17 cellular contexts compared by ENCODE assay signal in the genomic region with DNA sequence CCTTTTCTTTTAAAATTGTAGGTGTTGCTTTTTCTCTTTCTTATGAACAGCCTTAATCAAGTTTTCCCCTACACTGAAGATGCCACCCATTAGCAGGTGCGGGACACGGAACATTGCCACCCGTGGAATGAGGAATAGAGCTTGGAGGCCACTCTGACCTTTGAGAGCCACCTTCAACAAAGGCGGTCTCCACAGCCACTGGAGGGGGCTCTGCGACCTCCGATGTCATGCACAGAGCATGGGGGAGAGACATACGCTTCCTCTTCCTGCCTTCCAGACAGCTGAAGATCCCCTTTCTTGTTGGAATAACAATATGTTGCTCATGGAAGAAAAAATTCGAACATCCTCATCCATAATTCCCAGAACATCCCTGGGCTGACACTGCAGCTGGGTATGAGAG. TPM values are rescaled to one million over a fixed set of nuclear protein-coding genes. Genes with fewer than 3 reads are reported as not detected.
DNase-seq lines count a peak whose midpoint lies in the region; FAIRE-seq and TF ChIP-seq lines count a peak whose summit lies in the region.
"Had no signal": no experiment of that assay in that cellular context is flagged by ENCODE, and none has a peak within 500 bp of the region (broad histone marks: within the 10 kb centered on the region; RNA-seq: fewer than 3 reads in every experiment).

No MANE protein-coding gene starts in this region.

- FAIRE-seq in H1 (lab: Jason Lieb, UNC) = no peak
- FAIRE-seq: GM18507 had no signal

- no peak overlapping the region for H2AFZ ChIP-seq in H9 (ENCODE audit: low read length)
- H2AFZ ChIP-seq in H1 (ENCODE audit: low read length) = no peak overlapping the region
- no peak overlapping the region for H2AFZ ChIP-seq in neural progenitor cell (replicated peaks)

- H3K79me2 ChIP-seq in H9 (ENCODE audit: insufficient read depth, low read length) (no peaks in the 10 kb centered on the region), H1 (ENCODE audit: control insufficient read depth in 1 of 2, insufficient read depth in 2 of 2, low read length in 2 of 2) (peaks cover 0 to 3% of the 10 kb centered on the region in 2 experiments; a peak in 1 of 4 replicates), neural progenitor cell (ENCODE audit: low read depth) (no peaks in the 10 kb centered on the region)

- H3K4me1 ChIP-seq in H9 (ENCODE audit: insufficient read depth, low read length) (no peaks in the 10 kb centered on the region), H1 (replicated peaks in 1 of 4; ENCODE audit: control insufficient read depth in 3 of 4, insufficient read depth in 4 of 4, low read length in 3 of 4) (no peaks in the 10 kb centered on the region), neural progenitor cell (no peaks in the 10 kb centered on the region)
- H3K4me1 ChIP-seq: BLaER1, Caco-2, HAP-1 had no signal

- H3K36me3 ChIP-seq in H1 (ENCODE audit: control insufficient read depth in 2 of 4, insufficient read depth in 4 of 4, low read length in 3 of 4) (no peaks in the 10 kb centered on the region), neural progenitor cell (no peaks in the 10 kb centered on the region)
- H3K36me3 ChIP-seq: BLaER1, HAP-1 had no signal

- H3K4me1 Mint-ChIP-seq in H9 (no peaks in the 10 kb centered on the region), neural progenitor cell (no peaks in the 10 kb centered on the region)
- H3K4me1 Mint-ChIP-seq in activated CD4-positive, alpha-beta T cell treated with anti-CD3 and anti-CD28 coated beads, Interleukin-2, amount 10 ng/mL, durations not matched to agents 7 days and 5 days = no peaks in the 10 kb centered on the region
- H3K4me1 Mint-ChIP-seq: CD8-positive, alpha-beta memory T cell had no signal

- H4K20me1 ChIP-seq in H9 (ENCODE audit: control insufficient read depth, insufficient read depth, insufficient read length) (no peaks in the 10 kb centered on the region), H1 (replicated peaks in 1 of 2; ENCODE audit: control insufficient read depth in 1 of 2, insufficient read depth in 2 of 2, low read length in 2 of 2) (peaks cover 0 to 5% of the 10 kb centered on the region in 2 experiments), neural progenitor cell (ENCODE audit: low read depth) (no peaks in the 10 kb centered on the region)

- H3K9me3 ChIP-seq in H9 (ENCODE audit: control insufficient read depth, low read depth, low read length) (no peaks in the 10 kb centered on the region), H1 (ENCODE audit: insufficient read depth in 2 of 2, low read depth in 1 of 2, low read length in 1 of 2) (peaks cover 1 to 11% of the 10 kb centered on the region in 2 experiments; a peak in 3 of 4 replicates), neural progenitor cell (ENCODE audit: low read depth) (no peaks in the 10 kb centered on the region)
- H3K9me3 ChIP-seq: HAP-1 had no signal

- H3K9me3 Mint-ChIP-seq in H9 = peaks cover 11 to 15% of the 10 kb centered on the region in 2 experiments
- peaks cover 13% of the 10 kb centered on the region for H3K9me3 Mint-ChIP-seq in neural progenitor cell
- peaks cover 23% of the 10 kb centered on the region for H3K9me3 Mint-ChIP-seq in activated CD4-positive, alpha-beta T cell treated with anti-CD3 and anti-CD28 coated beads, Interleukin-2, amount 10 ng/mL, durations not matched to agents 7 days and 5 days

- H3F3A ChIP-seq in neural progenitor cell (ENCODE audit: low read depth) = peaks cover 7% of the 10 kb centered on the region

- H3K14ac ChIP-seq in H9 (ENCODE audit: insufficient read depth, low read length) = no peak overlapping the region
- H3K14ac ChIP-seq in H1 (ENCODE audit: insufficient read length) = no peak overlapping the region

- H4K91ac ChIP-seq in H9 (ENCODE audit: insufficient read length, low read depth, low read length) (no peak overlapping the region), H1 (replicated peaks; ENCODE audit: insufficient read length, low read length) (no peak overlapping the region)

- no peak overlapping the region for H2AK5ac ChIP-seq in H9 (ENCODE audit: insufficient read length, low read length)
- H2AK5ac ChIP-seq in H1 (ENCODE audit: low read depth, low read length) = no peak overlapping the region

- TF ChIP-seq CTCF in H9 (conservative IDR thresholded peaks at IDR 0.05) (peak; percentile 43; the same call in 2 of the 3 replicates), H1 (IDR thresholded peaks at IDR 0.05; ENCODE audit: control extremely low read depth in 1 of 3, insufficient read depth in 1 of 3, low read depth in 1 of 3, low read length in 3 of 3) (peak; percentile 18 to 47 (median 38); a peak in 2 of 4 replicates), neural progenitor cell (IDR thresholded peaks at IDR 0.05) (peak; percentile 32)

- no peak overlapping the region for H3K23ac ChIP-seq in H9 (ENCODE audit: insufficient read length, low read depth, low read length)
- no peak overlapping the region for H3K23ac ChIP-seq in H1 (ENCODE audit: insufficient read length)

- H3K56ac ChIP-seq in H9 (ENCODE audit: insufficient read length, low read depth, low read length) (no peak overlapping the region), H1 (replicated peaks; ENCODE audit: insufficient read length, low read depth, low read length) (no peak overlapping the region)

- H3K36me3 Mint-ChIP-seq in H9 (ENCODE audit: insufficient read depth in 1 of 3, low read depth in 3 of 3) = peaks cover 8 to 12% (median 9%) of the 10 kb centered on the region in 3 experiments
- H3K36me3 Mint-ChIP-seq in neural progenitor cell = peaks cover 3% of the 10 kb centered on the region
- H3K36me3 Mint-ChIP-seq in activated CD4-positive, alpha-beta T cell treated with anti-CD3 and anti-CD28 coated beads, Interleukin-2, amount 10 ng/mL, durations not matched to agents 7 days and 5 days (ENCODE audit: low read depth) = no peaks in the 10 kb centered on the region
- H3K36me3 Mint-ChIP-seq: CD8-positive, alpha-beta memory T cell had no signal

- H2BK20ac ChIP-seq in H9 (ENCODE audit: low read depth, low read length, poor library complexity, severe bottlenecking) (no peak overlapping the region), H1 (ENCODE audit: low read length) (no peak overlapping the region)

- H3K27ac Mint-ChIP-seq in H9 (no peak overlapping the region), neural progenitor cell (no peak overlapping the region)
- H3K27ac Mint-ChIP-seq in activated CD4-positive, alpha-beta T cell treated with anti-CD3 and anti-CD28 coated beads, Interleukin-2, amount 10 ng/mL, durations not matched to agents 7 days and 5 days = no peak overlapping the region
- H3K27ac Mint-ChIP-seq: CD8-positive, alpha-beta memory T cell had no signal

- H3K9ac ChIP-seq in H9 (ENCODE audit: extremely low read depth, insufficient read length, low read length) = no peak overlapping the region
- no peak overlapping the region for H3K9ac ChIP-seq in H1 (replicated peaks in 1 of 4; ENCODE audit: extremely low read depth in 1 of 4, low read depth in 3 of 4, low read length in 3 of 4)
- no peak overlapping the region for H3K9ac ChIP-seq in neural progenitor cell
- H3K9ac ChIP-seq: BLaER1 had no signal

- H3K4me3 ChIP-seq in H1 (ENCODE audit: extremely low read depth in 1 of 4, insufficient read depth in 2 of 4, low read depth in 3 of 4, low read length in 4 of 4) (no peak overlapping the region), neural progenitor cell (no peak overlapping the region)
- H3K4me3 ChIP-seq: BLaER1, HAP-1 had no signal

- no peak overlapping the region for H3K4me3 Mint-ChIP-seq in H9
- H3K4me3 Mint-ChIP-seq in neural progenitor cell = no peak overlapping the region
- H3K4me3 Mint-ChIP-seq in activated CD4-positive, alpha-beta T cell treated with anti-CD3 and anti-CD28 coated beads, Interleukin-2, amount 10 ng/mL, durations not matched to agents 7 days and 5 days = no peak overlapping the region
- H3K4me3 Mint-ChIP-seq: CD8-positive, alpha-beta memory T cell had no signal

- TF ChIP-seq POLR2A in H1 (IDR thresholded peaks at IDR 0.05; ENCODE audit: control extremely low read depth in 1 of 2, low read depth in 2 of 2, low read length in 2 of 2) = no peak

- H3K4me2 ChIP-seq in H9 (ENCODE audit: insufficient read depth, insufficient read length, low read length) = no peak overlapping the region
- H3K4me2 ChIP-seq in H1 (ENCODE audit: insufficient read depth in 1 of 2, low read depth in 2 of 2, low read length in 2 of 2) = no peak overlapping the region
- no peak overlapping the region for H3K4me2 ChIP-seq in neural progenitor cell
- H3K4me2 ChIP-seq: BLaER1 had no signal

- no peak overlapping the region for H3K18ac ChIP-seq in H9 (ENCODE audit: insufficient read length, low read depth, low read length)
- H3K18ac ChIP-seq in H1 (ENCODE audit: extremely low read depth, low read length) = no peak overlapping the region

- H4K5ac ChIP-seq in H9 (ENCODE audit: insufficient read length, low read depth, low read length) = no peak overlapping the region
- H4K5ac ChIP-seq in H1 (ENCODE audit: insufficient read length, low read depth, low read length) = no peak overlapping the region

- H2BK120ac ChIP-seq in H9 (ENCODE audit: low read depth, low read length, poor library complexity, severe bottlenecking) = no peak overlapping the region
- H2BK120ac ChIP-seq in H1 (replicated peaks; ENCODE audit: low read depth, low read length) = no peak overlapping the region

- CTCF ChIA-PET in H1 (lab: Charles Lee; ENCODE audit: partially characterized antibody) = interaction anchor here (0.6 to 1.0 kb wide), 3 partner anchors 10 to 39 kb away, joined by 3 read pairs; partner anchors contain the start of gene ADARB2
- CTCF ChIA-PET in activated CD4-positive, alpha-beta T cell treated with anti-CD3 and anti-CD28 coated beads, Interleukin-2, amount 10 ng/mL, durations not matched to agents 7 days and 5 days (lab: Charles Lee) = no interaction called here

- H2BK12ac ChIP-seq in H9 (ENCODE audit: insufficient read length, low read depth, low read length) (no peak overlapping the region), H1 (ENCODE audit: low read depth, low read length) (no peak overlapping the region)

- H3T11ph ChIP-seq in H9 (ENCODE audit: low read length) = no peak overlapping the region

- H3K27me3 ChIP-seq in H9 (ENCODE audit: insufficient read depth, low read length) = no peaks in the 10 kb centered on the region
- peaks cover 0 to 2% (median 0%) of the 10 kb centered on the region in 4 experiments; a peak in 1 of 7 replicates for H3K27me3 ChIP-seq in H1 (replicated peaks in 1 of 4; ENCODE audit: control insufficient read depth in 3 of 4, extremely low read depth in 1 of 4, insufficient read depth in 3 of 4, low read length in 3 of 4)
- H3K27me3 ChIP-seq in neural progenitor cell = no peaks in the 10 kb centered on the region

- H3K23me2 ChIP-seq in H9 (ENCODE audit: insufficient read length, low read depth, low read length, poor library complexity, severe bottlenecking) = no peaks in the 10 kb centered on the region
- H3K23me2 ChIP-seq in H1 (ENCODE audit: low read depth, low read length) = no peaks in the 10 kb centered on the region

- H3K27ac ChIP-seq in H9 (ENCODE audit: insufficient read length, low read depth, low read length) (no peak overlapping the region), H1 (ENCODE audit: low read depth, low read length) (no peak overlapping the region), neural progenitor cell (no peak overlapping the region)
- H3K27ac ChIP-seq: 22Rv1, BLaER1 had no signal

- H4K8ac ChIP-seq in H9 (replicated peaks; ENCODE audit: insufficient read length, low read depth, low read length) (no peak overlapping the region), H1 (ENCODE audit: extremely low read depth, insufficient read depth, low read length) (no peak overlapping the region)

- H2BK15ac ChIP-seq in H9 (ENCODE audit: low read depth, low read length) (no peak overlapping the region), H1 (ENCODE audit: low read length) (no peak overlapping the region)

- no peak overlapping the region for H3K4ac ChIP-seq in H9 (ENCODE audit: low read depth, low read length)
- H3K4ac ChIP-seq in H1 (replicated peaks; ENCODE audit: insufficient read length, low read depth, low read length) = no peak overlapping the region

- POLR2A ChIA-PET in H1 (lab: Charles Lee; ENCODE audit: partially characterized antibody) = no interaction called here
- POLR2A ChIA-PET in activated CD4-positive, alpha-beta T cell treated with anti-CD3 and anti-CD28 coated beads, Interleukin-2, amount 10 ng/mL, durations not matched to agents 7 days and 5 days (lab: Charles Lee) = no interaction called here

- H3K27me3 Mint-ChIP-seq in H9 (ENCODE audit: low read depth) = no peaks in the 10 kb centered on the region; the same call in 1 of the 2 replicates
- no peaks in the 10 kb centered on the region for H3K27me3 Mint-ChIP-seq in neural progenitor cell (ENCODE audit: insufficient read depth, low read depth)
- H3K27me3 Mint-ChIP-seq in activated CD4-positive, alpha-beta T cell treated with anti-CD3 and anti-CD28 coated beads, Interleukin-2, amount 10 ng/mL, durations not matched to agents 7 days and 5 days = peaks cover 12% of the 10 kb centered on the region

- TF ChIP-seq EP300 in H1 (IDR thresholded peaks at IDR 0.05; ENCODE audit: borderline replicate concordance in 1 of 2, low read depth in 2 of 2, low read length in 2 of 2) = no peak

- H3K79me1 ChIP-seq in H9 (ENCODE audit: insufficient read depth, low read depth, low read length, poor library complexity, severe bottlenecking) = no peaks in the 10 kb centered on the region
- no peaks in the 10 kb centered on the region for H3K79me1 ChIP-seq in H1 (ENCODE audit: low read depth, low read length)

- no CpG with 5 or more reads among the region's 8 CpGs for WGBS in H9 (ENCODE audit: extremely low coverage, insufficient read length, low lambda C conversion rate)
- WGBS in H1 (ENCODE audit: extremely low coverage in 1 of 2, insufficient coverage in 1 of 2, insufficient read length in 1 of 2, insufficient replicate concordance in 2 of 2, low coverage in 1 of 2, low lambda C conversion rate in 2 of 2, missing lambda C conversion rate in 1 of 2), 2 experiments = 85% methylated on average over 8 of the region's 8 CpGs; no CpG with 5 or more reads in 1 of the 2 experiments

- peak; percentile 9 for DNase-seq in NCI-H82 (lab: John Stamatoyannopoulos, UW)
- no peak for DNase-seq in NCI-H82 treated with DMSO at 0.1 percent for 48 hours (lab: John Stamatoyannopoulos, UW; ENCODE audit: unreplicated experiment)
- no peak for DNase-seq in H9
- no peak for DNase-seq in H1 (ENCODE audit: low read depth in 1 of 2, low spot score in 2 of 2)
- DNase-seq in neural progenitor cell (ENCODE audit: low spot score) = no peak
- DNase-seq in DMS 273 (lab: John Stamatoyannopoulos, UW; ENCODE audit: unreplicated experiment) = no peak
- no peak for DNase-seq in OCI-M1 (lab: John Stamatoyannopoulos, UW)
- DNase-seq in activated CD4-positive, alpha-beta T cell treated with anti-CD3 and anti-CD28 coated beads, Interleukin-2, amount 10 ng/mL, durations not matched to agents 7 days and 5 days = no peak
- DNase-seq: AML-193; Caco-2; CD8-positive, alpha-beta memory T cell; DMS53 had no signal

- H2BK5ac ChIP-seq in H9 (ENCODE audit: insufficient read length, low read length) = no peak overlapping the region
- no peak overlapping the region for H2BK5ac ChIP-seq in H1 (ENCODE audit: low read depth, low read length)

- peak; percentile 62 to 70 for TF ChIP-seq RAD21 in H1 (IDR thresholded peaks at IDR 0.05 in 1 of 2, conservative IDR thresholded peaks at IDR 0.05 in 1 of 2; ENCODE audit: low read depth in 2 of 2, low read length in 2 of 2)

RNA-seq across cellular contexts. Expression of gene ADARB2, which starts 39.1 kb away (rescaled TPM):
- total RNA-seq in H9 (2021) = 0.87 and 1.0 TPM in 2 replicates
- total RNA-seq in H1 (2021; fragmentation: NEBNext Ultra II Directional; extraction: Animal tissue kit (Norgen Biotek cat#: 25700)) = 2.7 and 2.8 TPM in 2 replicates
- polyA plus RNA-seq in H1 (2011; rRNA removed) = 2.2 and 3.9 TPM in 2 replicates
- polyA plus RNA-seq in H1 (2011; cell fraction: cytosol; rRNA removed) = 3.0 TPM
- 7.6 TPM for polyA plus RNA-seq in H1 (2011; cell fraction: nucleus; rRNA removed)
- 1.7 to 2.8 TPM (median 2.0 TPM) in 4 replicates for polyA plus RNA-seq in H1 (2012, experiment 1 of 2)
- polyA plus RNA-seq in H1 (2012, experiment 2 of 2) = 0.47 TPM
- polyA plus RNA-seq in H1 (2013, experiment 1 of 2) = 0.81 TPM
- polyA plus RNA-seq in H1 (2013, experiment 2 of 2) = 0.81 TPM
- polyA minus RNA-seq in H1 (2011; rRNA and poly(A)+ RNA removed) = 1.8 and 2.1 TPM in 2 replicates
- polyA minus RNA-seq in H1 (2011; cell fraction: cytosol; rRNA and poly(A)+ RNA removed) = 1.4 TPM
- 6.6 TPM for polyA minus RNA-seq in H1 (2011; cell fraction: nucleus; rRNA and poly(A)+ RNA removed)
- total RNA-seq in neural progenitor cell (ENCODE audit: low replicate concordance) = 0.99 TPM in 1 of 2 replicates, not detected in the other
- under 1 TPM; 0.17 to 0.30 TPM for total RNA-seq in activated CD4-positive, alpha-beta T cell treated with anti-CD3 and anti-CD28 coated beads, Interleukin-2, amount 10 ng/mL, durations not matched to agents 7 days and 5 days
- total RNA-seq: CD8-positive, alpha-beta memory T cell; HT1080 had no signal
- polyA plus RNA-seq: CD8-positive, alpha-beta memory T cell had no signal
